In genomic region chr9:97591535-97591934, GRCh38 we compare ENCODE assay signal across 19 cellular contexts.
"Had no signal": no experiment of that assay in that cellular context is flagged by ENCODE, and none has a peak within 500 bp of the region (broad histone marks: within the 10 kb centered on the region; RNA-seq: fewer than 3 reads in every experiment).

No MANE protein-coding gene starts in this region.

- ATAC-seq: activated CD8-positive, alpha-beta T cell treated with anti-CD3 and anti-CD28 coated beads for 36 hours; stimulated activated effector memory CD8-positive, alpha-beta T cell treated with anti-CD3 and anti-CD28 coated beads, Interleukin-12 subunit alpha, Interleukin-12 subunit beta, amount 100 ng/mL, for 72 hours; T-cell had no signal

- FAIRE-seq: keratinocyte had no signal

- DNase-seq: activated CD4-positive, alpha-beta T cell treated with anti-CD3 and anti-CD28 coated beads, Interleukin-2, amount 10 ng/mL, durations not matched to agents 24 days and 14 days; activated CD8-positive, alpha-beta T cell treated with anti-CD3 and anti-CD28 coated beads for 36 hours; activated naive CD4-positive, alpha-beta T cell treated with Interleukin-2 at 50 U/mL for 16 hours; activated naive CD8-positive, alpha-beta T cell treated with anti-CD3 and anti-CD28 coated beads, Interleukin-2, amount 10 ng/mL, durations not matched to agents 7 days and 5 days; activated T-cell treated with anti-CD3 and anti-CD28 coated beads, Interleukin-2, amount 50 U/mL, for 24 hours; anterior cingulate cortex; brain microvascular endothelial cell; effector memory CD4-positive, alpha-beta T cell; hippocampal formation; mammary epithelial cell; nephron progenitor cell; right lobe of liver; stimulated activated CD4-positive, alpha-beta T cell treated with anti-CD3 and anti-CD28 coated beads, Interleukin-4, amount 100 ng/mL, for 24 hours; stomach; T-cell; testis; upper lobe of left lung had no signal
